Comparison of ENCODE assay signal across 24 cellular contexts in the genomic region with DNA sequence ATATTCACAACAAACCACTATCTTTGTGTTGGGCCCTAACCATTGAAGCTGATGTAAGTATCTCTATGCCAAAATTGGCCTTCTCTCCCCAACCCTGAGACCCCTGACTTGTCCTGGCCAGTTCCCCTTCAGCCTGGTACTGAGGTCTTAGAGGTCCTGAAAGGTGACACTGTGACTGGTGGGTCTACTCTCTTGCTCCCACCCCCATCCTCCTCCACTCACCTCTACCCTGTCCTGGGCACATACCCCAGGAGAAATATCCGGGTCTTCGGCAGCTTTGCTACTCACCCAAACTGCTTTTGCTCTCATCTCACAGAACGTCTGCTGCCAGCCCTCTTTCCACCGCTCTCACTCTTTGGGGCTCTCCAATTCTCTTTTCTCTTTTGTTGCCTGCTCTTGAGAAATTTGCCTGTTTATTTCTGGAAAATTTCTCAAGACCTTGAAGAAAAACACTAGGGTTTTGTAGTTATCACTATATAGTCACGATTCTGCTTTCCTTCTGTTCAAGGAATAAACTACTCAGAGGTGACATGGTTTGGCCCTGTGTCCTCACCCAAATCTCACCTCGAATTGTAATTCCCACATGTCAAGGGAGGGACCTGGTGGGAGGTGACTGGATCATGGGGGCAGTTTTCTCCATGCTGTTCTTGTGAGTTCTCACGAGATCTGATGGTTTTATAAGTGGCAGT.
"Had no signal": no experiment of that assay in that cellular context is flagged by ENCODE, and none has a peak within 500 bp of the region (broad histone marks: within the 10 kb centered on the region; RNA-seq: fewer than 3 reads in every experiment).

No MANE protein-coding gene starts in this region.

- H3K4me3 ChIP-seq: adrenal gland, breast epithelium, heart left ventricle, spleen, thyroid gland had no signal

- H3K9me3 ChIP-seq: adrenal gland, breast epithelium, heart left ventricle, spleen, thyroid gland had no signal

- H3K9me3 Mint-ChIP-seq: activated naive CD4-positive, alpha-beta T cell treated with anti-CD3 and anti-CD28 coated beads, Interleukin-2, amount 50 U/mL, for 72 hours; mesothelial cell of epicardium; natural killer cell treated with Interleukin-12 subunit alpha and Interleukin-12 subunit beta and Interleukin-15 and Interleukin-18, amount 100 ng/mL, for 72 hours; T-cell; T-helper 2 cell treated with Interferon-gamma antibody and Interleukin-4, amounts not matched to agents 5 μg/mL and 100 μg/mL, for 36 hours had no signal

- H2AFZ ChIP-seq: parathyroid adenoma had no signal

- H3K27ac ChIP-seq: epithelial cell of prostate, parathyroid adenoma, spleen, thyroid gland, VCaP had no signal

- H3K9ac ChIP-seq: parathyroid adenoma had no signal

- H3K36me3 ChIP-seq: adrenal gland, breast epithelium, heart left ventricle, spleen, thyroid gland had no signal

- H3K27me3 ChIP-seq: adrenal gland, breast epithelium, heart left ventricle, thyroid gland had no signal

- ATAC-seq: activated naive CD4-positive, alpha-beta T cell treated with anti-CD3 and anti-CD28 coated beads, Interleukin-2, amount 50 U/mL, for 72 hours; natural killer cell treated with Interleukin-12 subunit alpha and Interleukin-12 subunit beta and Interleukin-15 and Interleukin-18, amount 100 ng/mL, for 72 hours; SK-N-SH treated with all-trans-retinoic acid at 6 μM for 48 hours; T-cell had no signal

- H3K36me3 Mint-ChIP-seq: activated naive CD4-positive, alpha-beta T cell treated with anti-CD3 and anti-CD28 coated beads, Interleukin-2, amount 50 U/mL, for 72 hours; mesothelial cell of epicardium; natural killer cell treated with Interleukin-12 subunit alpha and Interleukin-12 subunit beta and Interleukin-15 and Interleukin-18, amount 100 ng/mL, for 72 hours; T-cell had no signal

- H3K4me1 ChIP-seq: adrenal gland, breast epithelium, parathyroid adenoma, spleen, thyroid gland had no signal

- H3K27ac Mint-ChIP-seq: activated naive CD4-positive, alpha-beta T cell treated with anti-CD3 and anti-CD28 coated beads, Interleukin-2, amount 50 U/mL, for 72 hours; mesothelial cell of epicardium; natural killer cell treated with Interleukin-12 subunit alpha and Interleukin-12 subunit beta and Interleukin-15 and Interleukin-18, amount 100 ng/mL, for 72 hours; T-cell; T-helper 2 cell treated with Interferon-gamma antibody and Interleukin-4, amounts not matched to agents 5 μg/mL and 100 μg/mL, for 36 hours had no signal

- FAIRE-seq: astrocyte had no signal

- H3K4me3 Mint-ChIP-seq: mesothelial cell of epicardium; natural killer cell treated with Interleukin-12 subunit alpha and Interleukin-12 subunit beta and Interleukin-15 and Interleukin-18, amount 100 ng/mL, for 72 hours; T-cell; T-helper 2 cell treated with Interferon-gamma antibody and Interleukin-4, amounts not matched to agents 5 μg/mL and 100 μg/mL, for 36 hours had no signal

- DNase-seq: activated CD4-positive, alpha-beta T cell treated with anti-CD3 and anti-CD28 coated beads, Interleukin-2, amount 50 U/mL, for 1 hour; activated CD4-positive, CD25-positive, alpha-beta regulatory T cell treated with anti-CD3 and anti-CD28 coated beads, Interleukin-2, amount 50 U/mL, for 72 hours; activated gamma-delta T cell treated with Interleukin-2 at 50 U/mL for 16 hours; activated T-cell treated with anti-CD3 and anti-CD28 coated beads, Interleukin-2, amount 50 U/mL, for 1 hour; cerebellar nuclear complex; cortex of kidney; heart left ventricle; nucleus accumbens; spleen; stimulated activated CD4-positive, alpha-beta T cell treated with anti-CD3 and anti-CD28 coated beads, Interleukin-4, amount 100 ng/mL, for 1 hour; stimulated activated naive CD4-positive, alpha-beta T cell treated with Interleukin-2 at 50 U/mL for 16 hours; T-cell; thyroid gland had no signal

- H3K79me2 ChIP-seq: parathyroid adenoma had no signal
